ENCODE assay signal across 35 cellular contexts in genomic region chr16:14677627-14678026, GRCh38. TPM values are rescaled to one million over a fixed set of nuclear protein-coding genes. Genes with fewer than 3 reads are reported as not detected.
"Had no signal": no experiment of that assay in that cellular context is flagged by ENCODE, and none has a peak within 500 bp of the region (broad histone marks: within the 10 kb centered on the region; RNA-seq: fewer than 3 reads in every experiment).

No MANE protein-coding gene starts in this region.

- H3K27ac ChIP-seq: ascending aorta, breast epithelium, cardiac muscle cell, colonic mucosa, esophagus muscularis mucosa, foreskin keratinocyte, gastrocnemius medialis, heart left ventricle, WERI-Rb-1 had no signal

- H3K36me3 Mint-ChIP-seq: activated naive CD4-positive, alpha-beta T cell treated with anti-CD3 and anti-CD28 coated beads, Interleukin-2, amount 50 U/mL, for 72 hours; brain had no signal

- H3K9me3 Mint-ChIP-seq: activated B cell treated with CpG ODN at 0.5 μM for 24 hours; activated CD8-positive, alpha-beta T cell treated with anti-CD3 and anti-CD28 coated beads for 36 hours; activated T-cell treated with anti-CD3 and anti-CD28 coated beads, Interleukin-2, amount 50 U/mL, for 4 hours; activated T-helper 17 cell treated with anti-CD3 and anti-CD28 coated beads, Interleukin-2, amount 50 U/mL, for 72 hours; endodermal cell had no signal

- H3K4me3 ChIP-seq: ascending aorta, breast epithelium, cardiac muscle cell, colonic mucosa, esophagus muscularis mucosa, gastrocnemius medialis, heart left ventricle had no signal

- DNase-seq: activated B cell treated with CpG ODN at 0.5 μM for 24 hours; activated CD4-positive, alpha-beta T cell treated with anti-CD3 and anti-CD28 coated beads for 48 hours; activated CD4-positive, alpha-beta T cell treated with anti-CD3 and anti-CD28 coated beads, Interleukin-2, amount 50 U/mL, for 1 hour; activated CD4-positive, alpha-beta T cell treated with anti-CD3 and anti-CD28 coated beads, Interleukin-2, amount 50 U/mL, for 48 hours; activated CD8-positive, alpha-beta memory T cell treated with anti-CD3 and anti-CD28 coated beads for 24 hours; activated CD8-positive, alpha-beta T cell treated with anti-CD3 and anti-CD28 coated beads for 36 hours; activated effector memory CD4-positive, alpha-beta T cell treated with Interleukin-2 at 50 U/mL for 16 hours; activated gamma-delta T cell treated with Interleukin-2 at 50 U/mL for 16 hours; activated naive CD4-positive, alpha-beta T cell treated with Interleukin-2 at 50 U/mL for 16 hours; activated naive CD8-positive, alpha-beta T cell treated with anti-CD3 and anti-CD28 coated beads, Interleukin-2, amount 10 ng/mL, durations not matched to agents 7 days and 5 days; activated T-cell treated with anti-CD3 and anti-CD28 coated beads, Interleukin-2, amount 50 U/mL, for 4 hours; central memory CD4-positive, alpha-beta T cell; cerebellar nuclear complex; colonic mucosa; effector memory CD4-positive, alpha-beta T cell; endodermal cell; erythroblast; foreskin keratinocyte; gastrocnemius medialis; glutamatergic neuron; heart left ventricle; T-helper 1 cell; T-helper 17 cell; T1000; WERI-Rb-1 had no signal

- H3K9me3 ChIP-seq: ascending aorta, breast epithelium, colonic mucosa, esophagus muscularis mucosa, gastrocnemius medialis, heart left ventricle had no signal

- H3K27me3 ChIP-seq: ascending aorta, breast epithelium, cardiac muscle cell, colonic mucosa, foreskin keratinocyte, gastrocnemius medialis, heart left ventricle had no signal

- H3K36me3 ChIP-seq: ascending aorta, breast epithelium, cardiac muscle cell, colonic mucosa, esophagus muscularis mucosa, gastrocnemius medialis, heart left ventricle, WERI-Rb-1 had no signal

- H3K4me1 Mint-ChIP-seq: brain, endodermal cell had no signal

- H3K4me3 Mint-ChIP-seq: activated B cell treated with CpG ODN at 0.5 μM for 24 hours; activated CD8-positive, alpha-beta T cell treated with anti-CD3 and anti-CD28 coated beads for 36 hours; activated naive CD8-positive, alpha-beta T cell treated with anti-CD3 and anti-CD28 coated beads, Interleukin-2, amount 10 ng/mL, durations not matched to agents 7 days and 5 days; activated T-cell treated with anti-CD3 and anti-CD28 coated beads, Interleukin-2, amount 50 U/mL, for 4 hours; activated T-helper 17 cell treated with anti-CD3 and anti-CD28 coated beads, Interleukin-2, amount 50 U/mL, for 72 hours; brain; endodermal cell; T-helper 17 cell; T-helper 2 cell treated with Interferon-gamma antibody and Interleukin-4, amounts not matched to agents 5 μg/mL and 100 μg/mL, for 36 hours had no signal

- H3K27ac Mint-ChIP-seq: activated B cell treated with CpG ODN at 0.5 μM for 24 hours; activated CD8-positive, alpha-beta T cell treated with anti-CD3 and anti-CD28 coated beads for 36 hours; activated naive CD4-positive, alpha-beta T cell treated with anti-CD3 and anti-CD28 coated beads, Interleukin-2, amount 50 U/mL, for 72 hours; activated naive CD8-positive, alpha-beta T cell treated with anti-CD3 and anti-CD28 coated beads, Interleukin-2, amount 10 ng/mL, durations not matched to agents 7 days and 5 days; activated T-helper 17 cell treated with anti-CD3 and anti-CD28 coated beads, Interleukin-2, amount 50 U/mL, for 72 hours; brain; endodermal cell; T-helper 17 cell; T-helper 2 cell treated with Interferon-gamma antibody and Interleukin-4, amounts not matched to agents 5 μg/mL and 100 μg/mL, for 36 hours had no signal

- H3K4me1 ChIP-seq: ascending aorta, breast epithelium, colonic mucosa, esophagus muscularis mucosa, foreskin keratinocyte, gastrocnemius medialis had no signal

- ATAC-seq: activated CD4-positive, CD25-positive, alpha-beta regulatory T cell treated with anti-CD3 and anti-CD28 coated beads, Interleukin-2, amount 50 U/mL, for 24 hours; activated CD8-positive, alpha-beta T cell treated with anti-CD3 and anti-CD28 coated beads for 36 hours; activated naive CD4-positive, alpha-beta T cell treated with anti-CD3 and anti-CD28 coated beads, Interleukin-2, amount 50 U/mL, for 72 hours; activated T-cell treated with anti-CD3 and anti-CD28 coated beads, Interleukin-2, amount 50 U/mL, for 4 hours; activated T-helper 17 cell treated with anti-CD3 and anti-CD28 coated beads, Interleukin-2, amount 50 U/mL, for 72 hours; foreskin keratinocyte; gastrocnemius medialis; heart left ventricle; T-helper 17 cell had no signal

RNA-seq across cellular contexts. Expression of gene PLA2G10, which starts 16.5 kb away (rescaled TPM):
- total RNA-seq: activated B cell treated with CpG ODN at 0.5 μM for 24 hours; activated CD8-positive, alpha-beta T cell treated with anti-CD3 and anti-CD28 coated beads for 36 hours; activated naive CD4-positive, alpha-beta T cell treated with anti-CD3 and anti-CD28 coated beads, Interleukin-2, amount 50 U/mL, for 72 hours; activated naive CD8-positive, alpha-beta T cell treated with anti-CD3 and anti-CD28 coated beads, Interleukin-2, amount 10 ng/mL, durations not matched to agents 7 days and 5 days; activated T-cell treated with anti-CD3 and anti-CD28 coated beads, Interleukin-2, amount 50 U/mL, for 4 hours; activated T-helper 17 cell treated with anti-CD3 and anti-CD28 coated beads, Interleukin-2, amount 50 U/mL, for 72 hours; ascending aorta; breast epithelium; cardiac muscle cell; dermis microvascular lymphatic vessel endothelial cell; esophagus muscularis mucosa; gastrocnemius medialis; heart left ventricle; T-helper 17 cell had no signal
- polyA plus RNA-seq: heart left ventricle had no signal

RNA-seq across cellular contexts. Expression of gene NPIPA3, which starts 25.6 kb away (rescaled TPM):
- total RNA-seq: ascending aorta had no signal
- polyA plus RNA-seq: cardiac muscle cell had no signal
